Comparison of ENCODE assay signal across 17 cellular contexts in the genomic region with DNA sequence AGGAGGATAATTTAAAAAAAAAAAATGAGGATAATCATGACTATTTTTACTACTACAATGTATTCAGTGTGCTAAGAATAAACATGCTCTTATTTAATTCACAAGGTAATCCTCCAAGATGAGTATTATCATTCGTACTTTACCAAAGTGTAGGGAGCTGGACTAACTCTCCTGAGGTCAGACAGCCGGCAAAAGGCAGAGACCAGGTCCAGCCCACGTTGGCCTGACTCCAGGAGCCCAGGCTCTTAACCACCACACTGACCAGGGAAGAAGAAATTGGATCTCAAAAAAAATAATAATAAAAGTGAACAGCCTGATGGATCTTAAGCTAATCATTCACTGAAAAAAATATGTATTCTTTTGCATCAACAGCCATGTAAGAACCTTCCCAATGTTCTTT. TPM values are rescaled to one million over a fixed set of nuclear protein-coding genes. Genes with fewer than 3 reads are reported as not detected.
DNase-seq lines count a peak whose midpoint lies in the region; ATAC-seq and TF ChIP-seq lines count a peak whose summit lies in the region.
"Had no signal": no experiment of that assay in that cellular context is flagged by ENCODE, and none has a peak within 500 bp of the region (broad histone marks: within the 10 kb centered on the region; RNA-seq: fewer than 3 reads in every experiment).

No MANE protein-coding gene starts in this region.

- H3K27ac Mint-ChIP-seq in central memory CD8-positive, alpha-beta T cell (ENCODE audit: low read depth), result peak overlapping the region; percentile 17
- H3K27ac Mint-ChIP-seq: CD4-positive, CD25-positive, alpha-beta regulatory T cell had no signal

- H3K4me3 ChIP-seq in right atrium auricular region (no peak overlapping the region), testis (no peak overlapping the region)
- H3K4me3 ChIP-seq: BLaER1 treated with 17β-estradiol and CSF1 and Interleukin-3, amounts not matched to agents 10 nM and 100 nM; GM12878 had no signal

- H3K4me3 Mint-ChIP-seq in central memory CD8-positive, alpha-beta T cell, result no peak overlapping the region
- H3K4me3 Mint-ChIP-seq: CD4-positive, CD25-positive, alpha-beta regulatory T cell; H9 had no signal

- 50 to 52% methylated on average over 3 of the region's 3 CpGs for WGBS in testis, 2 donors

- H3K9me3 Mint-ChIP-seq in central memory CD8-positive, alpha-beta T cell, result no peaks in the 10 kb centered on the region
- H3K9me3 Mint-ChIP-seq: H9 had no signal

- peak; percentile 47 for ATAC-seq in Right ventricle myocardium superior (ENCODE audit: poor library complexity)
- no peak for ATAC-seq in central memory CD8-positive, alpha-beta T cell (replicated peaks; ENCODE audit: extremely low read depth, poor library complexity, severe bottlenecking)
- ATAC-seq in sciatic nerve, result peak; percentile 39
- no peak for ATAC-seq in omental fat pad (ENCODE audit: low FRiP score)
- ATAC-seq: GM12878 had no signal

- TF ChIP-seq CTCF in right atrium auricular region (IDR thresholded peaks at IDR 0.05), result no peak
- TF ChIP-seq CTCF in testis (IDR thresholded peaks at IDR 0.05), result no peak
- no peak for TF ChIP-seq CTCF in omental fat pad (IDR thresholded peaks at IDR 0.05)

- peaks cover 77% of the 10 kb centered on the region for H3K36me3 ChIP-seq in right atrium auricular region
- H3K36me3 ChIP-seq in testis (ENCODE audit: low read depth, missing control alignments), result no peaks in the 10 kb centered on the region
- H3K36me3 ChIP-seq: BLaER1 treated with 17β-estradiol and CSF1 and Interleukin-3, amounts not matched to agents 10 nM and 100 nM had no signal

- H3K27me3 Mint-ChIP-seq in central memory CD8-positive, alpha-beta T cell, result no peaks in the 10 kb centered on the region
- H3K27me3 Mint-ChIP-seq: CD4-positive, CD25-positive, alpha-beta regulatory T cell had no signal

- DNase-seq in Right ventricle myocardium superior, result no peak
- DNase-seq in right atrium auricular region (ENCODE audit: low spot score), result no peak
- DNase-seq in central memory CD8-positive, alpha-beta T cell (ENCODE audit: low spot score in 2 of 2), result no peak
- no peak for DNase-seq in sciatic nerve (ENCODE audit: low spot score)
- peak; percentile 41 for DNase-seq in testis
- DNase-seq in NCI-H446 treated with DMSO at 0.1 percent for 48 hours (lab: John Stamatoyannopoulos, UW), result no peak
- no peak for DNase-seq in NCI-H2081 treated with DMSO at 0.1 percent for 48 hours (lab: John Stamatoyannopoulos, UW)
- no peak for DNase-seq in omental fat pad (ENCODE audit: low spot score)
- DNase-seq: ACHN; CD4-positive, CD25-positive, alpha-beta regulatory T cell; DMS 273 treated with DMSO at 0.1 percent for 48 hours; DMS79; GOT3 had no signal

- peaks cover 24% of the 10 kb centered on the region for H3K36me3 Mint-ChIP-seq in central memory CD8-positive, alpha-beta T cell (ENCODE audit: insufficient read depth)

- H3K4me1 ChIP-seq in right atrium auricular region, result peaks cover 0 to 8% of the 10 kb centered on the region in 2 donors
- peaks cover 1% of the 10 kb centered on the region for H3K4me1 ChIP-seq in testis

- H3K9me3 ChIP-seq in right atrium auricular region (no peaks in the 10 kb centered on the region), testis (no peaks in the 10 kb centered on the region)
- H3K9me3 ChIP-seq: BLaER1 treated with 17β-estradiol and CSF1 and Interleukin-3, amounts not matched to agents 10 nM and 100 nM had no signal

- TF ChIP-seq POLR2A in testis (IDR thresholded peaks at IDR 0.05), result no peak

- intact Hi-C loops in Right ventricle myocardium superior (cut with DNase I) (no loop called here), sciatic nerve (cut with DNase I) (no loop called here), testis (cut with DNase I; ENCODE audit: low total_unique reads) (no loop called here)

- H3K27me3 ChIP-seq in right atrium auricular region, result no peaks in the 10 kb centered on the region
- no peaks in the 10 kb centered on the region for H3K27me3 ChIP-seq in testis
- H3K27me3 ChIP-seq: BLaER1 treated with 17β-estradiol and CSF1 and Interleukin-3, amounts not matched to agents 10 nM and 100 nM had no signal

- H3K4me1 Mint-ChIP-seq in central memory CD8-positive, alpha-beta T cell, result peaks cover 14% of the 10 kb centered on the region

- H3K27ac ChIP-seq in right atrium auricular region (no peak overlapping the region), testis (no peak overlapping the region)
- H3K27ac ChIP-seq: BLaER1 treated with 17β-estradiol and CSF1 and Interleukin-3, amounts not matched to agents 10 nM and 100 nM had no signal

RNA-seq across cellular contexts. Expression of gene PLAAT3, which starts 25.2 kb away (rescaled TPM):
- 169 TPM for total RNA-seq in Right ventricle myocardium superior
- total RNA-seq in right atrium auricular region, result 100 to 1,000 TPM; 111 TPM
- total RNA-seq in sciatic nerve, result 158 TPM
- 100 to 1,000 TPM; 136 to 147 TPM for total RNA-seq in testis
- polyA plus RNA-seq in testis (ENCODE audit: insufficient read depth, low read depth, low replicate concordance), result 301 TPM
- total RNA-seq in omental fat pad, result 100 to 1,000 TPM; 125 to 616 (median 260) TPM

RNA-seq across cellular contexts. Expression of gene PLAAT2, which starts 25.8 kb away (rescaled TPM):
- total RNA-seq in Right ventricle myocardium superior (0.73 TPM), right atrium auricular region (not detected), sciatic nerve (not detected), testis (1 to 10 TPM in 1 of 2 donors, under 1 TPM in 1; 0.43 to 1.2 TPM), omental fat pad (under 1 TPM in 1 of 4 donors, not detected in 3; 0.65 TPM)
- 0.66 TPM for polyA plus RNA-seq in testis (ENCODE audit: insufficient read depth, low read depth, low replicate concordance)
- total RNA-seq: CD4-positive, CD25-positive, alpha-beta regulatory T cell; G401 had no signal

RNA-seq across cellular contexts. Expression of gene PLAAT4, which starts 52.4 kb away (rescaled TPM):
- 28.3 TPM for total RNA-seq in Right ventricle myocardium superior
- 10 to 100 TPM; 11.3 to 18.2 TPM for total RNA-seq in right atrium auricular region
- total RNA-seq in sciatic nerve, result 36.7 TPM
- total RNA-seq in testis, result 10 to 100 TPM in 1 of 2 donors, 1 to 10 TPM in 1; 9.8 to 14.2 TPM
- 35.0 TPM for polyA plus RNA-seq in testis (ENCODE audit: insufficient read depth, low read depth, low replicate concordance)
- 10 to 100 TPM; 26.3 to 91.2 (median 32.6) TPM for total RNA-seq in omental fat pad
- total RNA-seq: G401 had no signal

Comparison
In these comparisons a context has a peak if more than half of its experiments do, and no peak if none do; other contexts are left out.
1. ATAC-seq: peak in Right ventricle myocardium superior (single experiment) and sciatic nerve (single experiment); none in central memory CD8-positive, alpha-beta T cell (single experiment) and omental fat pad (single experiment).